3 cellular contexts compared by ENCODE assay signal in genomic region chr14:95394297-95394891, GRCh38.
TF ChIP-seq lines count a peak whose summit lies in the region.

No MANE protein-coding gene starts in this region.

TF ChIP-seq in HepG2, 621 proteins besides CTCF, POLR2A, EP300 and RAD21 (continues in another document):
- TF ChIP-seq PHB2 (IDR thresholded peaks at IDR 0.05; ENCODE audit: partially characterized antibody): peak; percentile 49
- TF ChIP-seq SP4 (CRISPR knock-in tag; IDR thresholded peaks at IDR 0.05): no peak
- no peak for TF ChIP-seq ZMYM4 (CRISPR knock-in tag; IDR thresholded peaks at IDR 0.05)
- TF ChIP-seq PAXIP1 (CRISPR knock-in tag; conservative IDR thresholded peaks at IDR 0.05): no peak
- TF ChIP-seq MZF1 (CRISPR knock-in tag; IDR thresholded peaks at IDR 0.05; ENCODE audit: borderline replicate concordance): no peak
- TF ChIP-seq ZSCAN5A (CRISPR knock-in tag; IDR thresholded peaks at IDR 0.05; ENCODE audit: borderline replicate concordance): no peak
- TF ChIP-seq MLLT10 (CRISPR knock-in tag; IDR thresholded peaks at IDR 0.05): no peak
- 0 out of 2 replicates have a peak, but pooled peaks have one; percentile 13 for TF ChIP-seq FOXA1 (IDR thresholded peaks at IDR 0.05)
- no peak for TF ChIP-seq FOXA1 (CRISPR knock-in tag; IDR thresholded peaks at IDR 0.05)
- no peak for TF ChIP-seq ZNF740 (CRISPR knock-in tag; IDR thresholded peaks at IDR 0.05)
- TF ChIP-seq ZNF691 (CRISPR knock-in tag; IDR thresholded peaks at IDR 0.05; ENCODE audit: borderline replicate concordance, low read depth): no peak
- TF ChIP-seq HOXA5 (CRISPR knock-in tag; IDR thresholded peaks at IDR 0.05): no peak
- no peak for TF ChIP-seq SALL2 (CRISPR knock-in tag; IDR thresholded peaks at IDR 0.05)
- TF ChIP-seq LCORL (IDR thresholded peaks at IDR 0.05): 0 out of 2 replicates have a peak, but pooled peaks have one; percentile 8
- TF ChIP-seq LCORL (CRISPR knock-in tag; IDR thresholded peaks at IDR 0.05): no peak
- TF ChIP-seq ZNF354B (CRISPR knock-in tag; IDR thresholded peaks at IDR 0.05): no peak

TF ChIP-seq in HEK293, 187 proteins besides CTCF, POLR2A, EP300 and RAD21:
- TF ChIP-seq ZNF571 (tag by site-specific recombination; IDR thresholded peaks at IDR 0.05) (peak; percentile 89; the same call in 1 of the 2 replicates), ZNF138 (tag by site-specific recombination; IDR thresholded peaks at IDR 0.05; ENCODE audit: borderline replicate concordance) (no peak), ZBTB17 (tag by site-specific recombination; IDR thresholded peaks at IDR 0.05) (peak; percentile 95), ZNF202 (tag by site-specific recombination; IDR thresholded peaks at IDR 0.05; ENCODE audit: borderline replicate concordance) (no peak), ZNF280C (tag by site-specific recombination; IDR thresholded peaks at IDR 0.05) (0 out of 2 replicates have a peak, but pooled peaks have one; percentile 81), ZNF350 (tag by site-specific recombination; IDR thresholded peaks at IDR 0.05) (no peak), ZNF423 (tag by site-specific recombination; IDR thresholded peaks at IDR 0.05) (no peak), ZNF274 (IDR thresholded peaks at IDR 0.05; ENCODE audit: low read length) (no peak), ZNF274 (tag by site-specific recombination; IDR thresholded peaks at IDR 0.05; ENCODE audit: borderline replicate concordance) (0 out of 2 replicates have a peak, but pooled peaks have one; percentile 42), ZNF366 (tag by site-specific recombination; conservative IDR thresholded peaks at IDR 0.05) (peak; percentile 99)

TF ChIP-seq in H1, 55 proteins besides CTCF, POLR2A, EP300 and RAD21:
- TF ChIP-seq JUN (IDR thresholded peaks at IDR 0.05; ENCODE audit: low read depth, low read length) (no peak), RBBP5 (IDR thresholded peaks at IDR 0.05; ENCODE audit: borderline replicate concordance, low read depth, low read length) (no peak), SP1 (IDR thresholded peaks at IDR 0.05; ENCODE audit: low read depth, low read length) (no peak), CEBPB (IDR thresholded peaks at IDR 0.05; ENCODE audit: low read depth, low read length) (no peak), SIX5 (IDR thresholded peaks at IDR 0.05; ENCODE audit: low read depth, low read length) (no peak), SIRT6 (IDR thresholded peaks at IDR 0.05; ENCODE audit: low read length) (no peak), CREB1 (IDR thresholded peaks at IDR 0.05) (no peak), GTF2F1 (IDR thresholded peaks at IDR 0.05; ENCODE audit: borderline replicate concordance, low read depth, low read length) (no peak), BACH1 (IDR thresholded peaks at IDR 0.05; ENCODE audit: low read length) (no peak)
- TF ChIP-seq, protein P1, sequence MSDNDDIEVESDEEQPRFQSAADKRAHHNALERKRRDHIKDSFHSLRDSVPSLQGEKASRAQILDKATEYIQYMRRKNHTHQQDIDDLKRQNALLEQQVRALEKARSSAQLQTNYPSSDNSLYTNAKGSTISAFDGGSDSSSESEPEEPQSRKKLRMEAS (IDR thresholded peaks at IDR 0.05): no peak
- TF ChIP-seq, protein P2, sequence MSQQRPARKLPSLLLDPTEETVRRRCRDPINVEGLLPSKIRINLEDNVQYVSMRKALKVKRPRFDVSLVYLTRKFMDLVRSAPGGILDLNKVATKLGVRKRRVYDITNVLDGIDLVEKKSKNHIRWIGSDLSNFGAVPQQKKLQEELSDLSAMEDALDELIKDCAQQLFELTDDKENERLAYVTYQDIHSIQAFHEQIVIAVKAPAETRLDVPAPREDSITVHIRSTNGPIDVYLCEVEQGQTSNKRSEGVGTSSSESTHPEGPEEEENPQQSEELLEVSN (IDR thresholded peaks at IDR 0.05): no peak
